18 cellular contexts compared by ENCODE assay signal in the genomic region with DNA sequence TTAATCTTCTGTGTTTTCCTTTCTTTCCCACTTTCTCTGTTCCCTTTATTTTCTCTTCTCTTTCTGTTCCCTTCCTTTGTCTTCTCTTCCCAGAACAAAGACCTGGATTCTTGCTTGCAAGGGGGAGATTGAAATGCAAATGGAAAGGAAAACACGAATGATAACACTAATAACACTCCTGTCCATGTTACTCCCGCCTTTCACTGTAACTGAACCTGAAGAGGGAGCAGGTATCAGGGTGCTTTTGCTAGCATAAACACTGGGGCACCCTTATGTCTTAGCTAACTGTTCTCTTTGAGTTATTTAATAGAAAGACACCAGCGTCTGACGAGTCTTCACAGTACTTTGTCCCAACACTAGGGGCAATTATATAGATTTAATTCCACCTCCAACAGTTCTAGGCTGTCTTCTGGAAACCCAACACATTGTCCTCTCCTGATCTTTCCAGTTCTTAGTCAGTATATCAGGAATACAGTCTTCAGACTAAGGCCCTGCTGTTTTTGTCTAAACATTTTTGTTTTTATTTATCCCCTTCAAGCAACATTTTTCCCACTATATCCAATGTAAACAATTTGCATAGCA.
DNase-seq lines count a peak whose midpoint lies in the region; ATAC-seq and TF ChIP-seq lines count a peak whose summit lies in the region.
"Had no signal": no experiment of that assay in that cellular context is flagged by ENCODE, and none has a peak within 500 bp of the region (broad histone marks: within the 10 kb centered on the region; RNA-seq: fewer than 3 reads in every experiment).

No MANE protein-coding gene starts in this region.

- H3K27me3 ChIP-seq in brain microvascular endothelial cell (replicated peaks) (no peaks in the 10 kb centered on the region), iPS DF 6.9 (ENCODE audit: control insufficient read depth, insufficient read depth, low read length) (no peaks in the 10 kb centered on the region), spleen (replicated peaks in 1 of 7) (no peaks in the 10 kb centered on the region), thyroid gland (no peaks in the 10 kb centered on the region)
- H3K27me3 ChIP-seq: BE2C, MG63 had no signal

- H3K9me3 ChIP-seq in HEK293 (ENCODE audit: control insufficient read depth, insufficient read depth, low read depth, low read length) (no peaks in the 10 kb centered on the region), iPS DF 6.9 (ENCODE audit: control insufficient read depth, insufficient read depth, low read length) (no peaks in the 10 kb centered on the region), spleen (no peaks in the 10 kb centered on the region), thyroid gland (no peaks in the 10 kb centered on the region)
- H3K9me3 ChIP-seq: BE2C, HAP-1, MG63 had no signal

- in situ Hi-C loops in brain microvascular endothelial cell (cut with HindIII; ENCODE audit: low pct_ligation_motif_present, low sequenced_read_pairs) = no loop called here

- no peak for DNase-seq in brain microvascular endothelial cell
- DNase-seq in iPS DF 6.9 (ENCODE audit: low read depth, low spot score) = peak; percentile 9
- DNase-seq in spleen = no peak
- DNase-seq in AG08395 (ENCODE audit: low spot score) = no peak
- no peak for DNase-seq in thyroid gland
- DNase-seq: BE2C; CD8-positive, alpha-beta T cell; DND-41; MG63; NCI-H187; NCI-H2171; NCI-H446 treated with DMSO at 0.1 percent for 48 hours; NCI-H748 treated with DMSO at 0.1 percent for 48 hours had no signal

- no peaks in the 10 kb centered on the region for H3K36me3 ChIP-seq in HEK293 (ENCODE audit: control insufficient read depth in 2 of 2, insufficient read depth in 1 of 2, low read length in 2 of 2)
- H3K36me3 ChIP-seq in brain microvascular endothelial cell (replicated peaks) = no peaks in the 10 kb centered on the region
- H3K36me3 ChIP-seq in iPS DF 6.9 (ENCODE audit: control insufficient read depth, insufficient read depth, low read length) = no peaks in the 10 kb centered on the region
- H3K36me3 ChIP-seq in spleen = no peaks in the 10 kb centered on the region
- no peaks in the 10 kb centered on the region for H3K36me3 ChIP-seq in thyroid gland
- H3K36me3 ChIP-seq: BE2C, HAP-1, MG63 had no signal

- TF ChIP-seq CTCF in HEK293 (tag by site-specific recombination; IDR thresholded peaks at IDR 0.05) = no peak
- peak; percentile 9 for TF ChIP-seq CTCF in brain microvascular endothelial cell (IDR thresholded peaks at IDR 0.05; ENCODE audit: low read depth, low read length, missing control alignments)
- TF ChIP-seq CTCF in spleen (IDR thresholded peaks at IDR 0.05 in 8 of 11, conservative IDR thresholded peaks at IDR 0.05 in 3 of 11) = no peak
- no peak for TF ChIP-seq CTCF in thyroid gland (IDR thresholded peaks at IDR 0.05)

- intact Hi-C loops in spleen (cut with DNase I; ENCODE audit: low total_unique reads) = no loop called here
- intact Hi-C loops in thyroid gland (cut with DNase I) = no loop called here

- WGBS in iPS DF 6.9 (ENCODE audit: insufficient coverage, insufficient read length) = no CpG with 5 or more reads among the region's 4 CpGs
- 81 to 92% (median 87%) methylated on average over 4 of the region's 4 CpGs for WGBS in spleen, 5 donors
- 80% methylated on average over 4 of the region's 4 CpGs for WGBS in thyroid gland, 2 donors

- no peak for ATAC-seq in GM19023 (IDR thresholded peaks at IDR 0.05; ENCODE audit: unreplicated experiment)
- ATAC-seq: CD8-positive, alpha-beta T cell; HepG2; SK-N-SH treated with all-trans-retinoic acid at 6 μM for 48 hours had no signal

- POLR2A ChIA-PET in HEK293 (lab: Yijun Ruan, JAX) = no interaction called here

- TF ChIP-seq POLR2A in spleen (IDR thresholded peaks at IDR 0.05) (no peak), thyroid gland (IDR thresholded peaks at IDR 0.05) (no peak)

- CTCF ChIA-PET in HEK293 (lab: Yijun Ruan, JAX) = interaction anchor here (0.9 kb wide), 1 partner anchor 43 kb away, joined by 3 read pairs; no protein-coding TSS in a partner anchor

- H3K4me3 ChIP-seq in HEK293 (ENCODE audit: low read depth, low read length) (no peak overlapping the region), brain microvascular endothelial cell (ENCODE audit: low read depth, low read length) (no peak overlapping the region), iPS DF 6.9 (ENCODE audit: low read length) (no peak overlapping the region), spleen (no peak overlapping the region), thyroid gland (replicated peaks in 1 of 3) (no peak overlapping the region)
- H3K4me3 ChIP-seq: HAP-1, MG63 had no signal

- H3K27ac ChIP-seq in HEK293 (ENCODE audit: extremely low read depth, low read depth, low read length) = no peak overlapping the region
- no peak overlapping the region for H3K27ac ChIP-seq in brain microvascular endothelial cell
- H3K27ac ChIP-seq in iPS DF 6.9 (ENCODE audit: low read length) = no peak overlapping the region
- H3K27ac ChIP-seq in spleen = no peak overlapping the region
- H3K27ac ChIP-seq in thyroid gland = no peak overlapping the region

- H3K4me1 ChIP-seq in HEK293 (ENCODE audit: control insufficient read depth, insufficient read depth, low read length) (no peaks in the 10 kb centered on the region), iPS DF 6.9 (ENCODE audit: control insufficient read depth, insufficient read depth, low read length) (peaks cover 2% of the 10 kb centered on the region; the same call in 1 of the 2 replicates), spleen (no peaks in the 10 kb centered on the region), thyroid gland (peaks cover 34 to 45% of the 10 kb centered on the region in 2 donors)
- H3K4me1 ChIP-seq: BE2C, HAP-1 had no signal

TF ChIP-seq in HEK293, 187 proteins besides CTCF, POLR2A, EP300 and RAD21:
- no peak for TF ChIP-seq ZNF549 (tag by site-specific recombination; IDR thresholded peaks at IDR 0.05)
- TF ChIP-seq ZNF266 (tag by site-specific recombination; IDR thresholded peaks at IDR 0.05; ENCODE audit: low read depth) = no peak
- peak; percentile 71 for TF ChIP-seq PRDM1 (tag by site-specific recombination; IDR thresholded peaks at IDR 0.05)
- TF ChIP-seq ZNF654 (tag by site-specific recombination; IDR thresholded peaks at IDR 0.05; ENCODE audit: low read depth) = no peak
- TF ChIP-seq, protein P1, sequence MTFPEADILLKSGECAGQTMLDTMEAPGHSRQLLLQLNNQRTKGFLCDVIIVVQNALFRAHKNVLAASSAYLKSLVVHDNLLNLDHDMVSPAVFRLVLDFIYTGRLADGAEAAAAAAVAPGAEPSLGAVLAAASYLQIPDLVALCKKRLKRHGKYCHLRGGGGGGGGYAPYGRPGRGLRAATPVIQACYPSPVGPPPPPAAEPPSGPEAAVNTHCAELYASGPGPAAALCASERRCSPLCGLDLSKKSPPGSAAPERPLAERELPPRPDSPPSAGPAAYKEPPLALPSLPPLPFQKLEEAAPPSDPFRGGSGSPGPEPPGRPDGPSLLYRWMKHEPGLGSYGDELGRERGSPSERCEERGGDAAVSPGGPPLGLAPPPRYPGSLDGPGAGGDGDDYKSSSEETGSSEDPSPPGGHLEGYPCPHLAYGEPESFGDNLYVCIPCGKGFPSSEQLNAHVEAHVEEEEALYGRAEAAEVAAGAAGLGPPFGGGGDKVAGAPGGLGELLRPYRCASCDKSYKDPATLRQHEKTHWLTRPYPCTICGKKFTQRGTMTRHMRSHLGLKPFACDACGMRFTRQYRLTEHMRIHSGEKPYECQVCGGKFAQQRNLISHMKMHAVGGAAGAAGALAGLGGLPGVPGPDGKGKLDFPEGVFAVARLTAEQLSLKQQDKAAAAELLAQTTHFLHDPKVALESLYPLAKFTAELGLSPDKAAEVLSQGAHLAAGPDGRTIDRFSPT (tag by site-specific recombination; IDR thresholded peaks at IDR 0.05) = no peak
